Comparison of ENCODE assay signal across 15 cellular contexts in the genomic region with DNA sequence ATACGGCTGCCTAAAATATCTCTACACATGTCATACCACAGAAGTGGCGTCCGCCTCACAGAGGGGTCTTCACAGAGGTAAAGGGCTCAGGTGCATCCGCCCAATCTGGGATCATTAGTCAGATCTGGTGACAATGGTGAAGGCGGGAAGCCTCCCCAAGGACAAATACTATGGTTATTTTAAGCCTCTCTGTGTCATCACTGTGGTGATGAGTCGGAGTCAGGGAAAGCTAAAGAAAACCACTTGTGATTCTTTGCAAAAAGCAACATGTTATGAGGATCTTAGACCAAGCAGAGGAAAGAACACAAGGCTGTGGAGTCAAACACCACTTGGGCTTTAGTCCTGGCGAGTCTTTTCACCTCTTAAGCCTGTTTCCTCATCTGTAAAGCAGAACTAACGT.
DNase-seq lines count a peak whose midpoint lies in the region; ATAC-seq, FAIRE-seq and TF ChIP-seq lines count a peak whose summit lies in the region.
"Had no signal": no experiment of that assay in that cellular context is flagged by ENCODE, and none has a peak within 500 bp of the region (broad histone marks: within the 10 kb centered on the region; RNA-seq: fewer than 3 reads in every experiment).

No MANE protein-coding gene starts in this region.

- TF ChIP-seq CTCF in SK-N-SH (IDR thresholded peaks at IDR 0.05) (no peak), fibroblast of lung (conservative IDR thresholded peaks at IDR 0.05 in 1 of 2, IDR thresholded peaks at IDR 0.05 in 1 of 2; ENCODE audit: low read depth in 1 of 2, low read length in 2 of 2) (no peak)

- H3K36me3 ChIP-seq in BLaER1 treated with 17β-estradiol and CSF1 and Interleukin-3, amounts not matched to agents 10 nM and 100 nM = no peaks in the 10 kb centered on the region
- no peaks in the 10 kb centered on the region for H3K36me3 ChIP-seq in SK-N-SH (replicated peaks in 1 of 2; ENCODE audit: control insufficient read depth in 1 of 2, insufficient read depth in 2 of 2, low read length in 1 of 2)
- no peaks in the 10 kb centered on the region for H3K36me3 ChIP-seq in fibroblast of lung (ENCODE audit: control insufficient read depth, insufficient read depth, low read length)
- H3K36me3 ChIP-seq in Karpas-422 (ENCODE audit: insufficient read depth, low read length) = no peaks in the 10 kb centered on the region
- H3K36me3 ChIP-seq: Peyer's patch, suprapubic skin had no signal

- H3K79me2 ChIP-seq in SK-N-SH (ENCODE audit: insufficient read depth) = no peaks in the 10 kb centered on the region
- no peaks in the 10 kb centered on the region for H3K79me2 ChIP-seq in fibroblast of lung (ENCODE audit: control insufficient read depth, insufficient read depth, low read length)
- H3K79me2 ChIP-seq in Karpas-422 (ENCODE audit: low read length) = no peaks in the 10 kb centered on the region

- H3K27ac ChIP-seq in BLaER1 treated with 17β-estradiol and CSF1 and Interleukin-3, amounts not matched to agents 10 nM and 100 nM = no peak overlapping the region
- H3K27ac ChIP-seq in SK-N-SH (ENCODE audit: low read depth in 2 of 2, low read length in 1 of 2) (peak overlapping the region in 1 of 2 experiments; percentile 45; a peak in 2 of 4 replicates), fibroblast of lung (ENCODE audit: insufficient read depth, low read length) (no peak overlapping the region), Karpas-422 (ENCODE audit: low read length) (no peak overlapping the region)
- H3K27ac ChIP-seq: suprapubic skin had no signal

- H3K9ac ChIP-seq in BLaER1 treated with 17β-estradiol and CSF1 and Interleukin-3, amounts not matched to agents 10 nM and 100 nM = no peak overlapping the region
- H3K9ac ChIP-seq in SK-N-SH = no peak overlapping the region
- H3K9ac ChIP-seq in fibroblast of lung (ENCODE audit: insufficient read depth, low read length) = no peak overlapping the region
- no peak overlapping the region for H3K9ac ChIP-seq in Karpas-422 (ENCODE audit: low read length)

- WGBS in SK-N-SH (ENCODE audit: low lambda C conversion rate) = 29% methylated on average over 7 of the region's 8 CpGs

- H3F3A ChIP-seq in SK-N-SH (replicated peaks; ENCODE audit: insufficient read depth) = no peaks in the 10 kb centered on the region

- H3K9me2 ChIP-seq in SK-N-SH (no peaks in the 10 kb centered on the region), Karpas-422 (replicated peaks; ENCODE audit: insufficient read depth, low read length) (no peaks in the 10 kb centered on the region)

- TF ChIP-seq EP300 in SK-N-SH (IDR thresholded peaks at IDR 0.05; ENCODE audit: borderline replicate concordance in 1 of 2, low read depth in 1 of 2, low read length in 1 of 2) = no peak

- CTCF ChIA-PET in SK-N-SH (lab: Yijun Ruan, JAX) = no interaction called here

- H3K9me3 ChIP-seq in BLaER1 treated with 17β-estradiol and CSF1 and Interleukin-3, amounts not matched to agents 10 nM and 100 nM (replicated peaks in 1 of 11) = no peaks in the 10 kb centered on the region
- H3K9me3 ChIP-seq in SK-N-SH (no peaks in the 10 kb centered on the region), fibroblast of lung (ENCODE audit: control insufficient read depth, insufficient read depth, low read depth, low read length) (no peaks in the 10 kb centered on the region), Karpas-422 (ENCODE audit: low read length) (no peaks in the 10 kb centered on the region)
- H3K9me3 ChIP-seq: Peyer's patch, suprapubic skin had no signal

- H3K4me3 ChIP-seq in BLaER1 treated with 17β-estradiol and CSF1 and Interleukin-3, amounts not matched to agents 10 nM and 100 nM = no peak overlapping the region
- H3K4me3 ChIP-seq in SK-N-SH (ENCODE audit: low read depth in 2 of 2, low read length in 1 of 2) (no peak overlapping the region), fibroblast of lung (replicated peaks in 1 of 4; ENCODE audit: control extremely low read depth in 1 of 4, insufficient read depth in 1 of 4, low read depth in 3 of 4, low read length in 4 of 4) (no peak overlapping the region), Karpas-422 (ENCODE audit: low read length) (no peak overlapping the region)
- H3K4me3 ChIP-seq: Peyer's patch, suprapubic skin had no signal

- no peak for FAIRE-seq in RCC 7860 (lab: Jason Lieb, UNC)

- POLR2A ChIA-PET in SK-N-SH (lab: Yijun Ruan, JAX) = no interaction called here

- TF ChIP-seq RAD21 in SK-N-SH (IDR thresholded peaks at IDR 0.05; ENCODE audit: low read length) = no peak

- no peak overlapping the region; the same call in 1 of the 2 replicates for H2AFZ ChIP-seq in SK-N-SH (ENCODE audit: low read depth)
- peak overlapping the region; percentile 1 for H2AFZ ChIP-seq in fibroblast of lung (ENCODE audit: low read length)
- H2AFZ ChIP-seq in Karpas-422 (ENCODE audit: low read length) = no peak overlapping the region

- DNase-seq in SK-N-SH (no peak), fibroblast of lung (ENCODE audit: low read depth in 2 of 2) (peak in 1 of 2 donors; percentile 39), putamen (ENCODE audit: low spot score) (peak; percentile 15), RCC 7860 (ENCODE audit: low spot score) (no peak), NCI-H2029 treated with DMSO at 0.1 percent for 48 hours (lab: John Stamatoyannopoulos, UW) (no peak), Karpas-422 (no peak)
- DNase-seq: activated naive CD4-positive, alpha-beta T cell; kidney glomerular epithelial cell; NCI-H1930; NCI-H524; Peyer's patch; stimulated activated CD4-positive, alpha-beta T cell treated with anti-CD3 and anti-CD28 coated beads, Interleukin-15, amount 100 ng/mL, for 24 hours had no signal

- H3K4me2 ChIP-seq in BLaER1 treated with 17β-estradiol and CSF1 and Interleukin-3, amounts not matched to agents 10 nM and 100 nM = peak overlapping the region; percentile 45 to 63 (median 48); a peak in 21 of 22 replicates
- H3K4me2 ChIP-seq in SK-N-SH = 0 out of 2 replicates have a peak overlapping the region, but pooled peaks have one; percentile 25
- H3K4me2 ChIP-seq in fibroblast of lung (ENCODE audit: extremely low read depth, insufficient read depth, low read length) = no peak overlapping the region
- H3K4me2 ChIP-seq in Karpas-422 (ENCODE audit: low read depth, low read length, poor library complexity, severe bottlenecking) = no peak overlapping the region

- H3K27me3 ChIP-seq in BLaER1 treated with 17β-estradiol and CSF1 and Interleukin-3, amounts not matched to agents 10 nM and 100 nM = no peaks in the 10 kb centered on the region
- H3K27me3 ChIP-seq in SK-N-SH (ENCODE audit: insufficient read depth) = no peaks in the 10 kb centered on the region
- no peaks in the 10 kb centered on the region for H3K27me3 ChIP-seq in fibroblast of lung (ENCODE audit: control insufficient read depth, insufficient read depth, low read length)
- H3K27me3 ChIP-seq in Karpas-422 (ENCODE audit: low read length) = no peaks in the 10 kb centered on the region
- H3K27me3 ChIP-seq: Peyer's patch, suprapubic skin had no signal

- no peaks in the 10 kb centered on the region for H4K20me1 ChIP-seq in BLaER1 treated with 17β-estradiol and CSF1 and Interleukin-3, amounts not matched to agents 10 nM and 100 nM
- H4K20me1 ChIP-seq in SK-N-SH (ENCODE audit: insufficient read depth) = no peaks in the 10 kb centered on the region
- no peaks in the 10 kb centered on the region for H4K20me1 ChIP-seq in fibroblast of lung (ENCODE audit: control insufficient read depth, extremely low read depth, insufficient read depth, low read length)
- no peaks in the 10 kb centered on the region for H4K20me1 ChIP-seq in Karpas-422 (ENCODE audit: insufficient read depth, low read depth, low read length)

- ATAC-seq in GM21576 (IDR thresholded peaks at IDR 0.05; ENCODE audit: unreplicated experiment) = no peak

- H3K4me1 ChIP-seq in BLaER1 treated with 17β-estradiol and CSF1 and Interleukin-3, amounts not matched to agents 10 nM and 100 nM = peaks cover 25 to 34% (median 28%) of the 10 kb centered on the region in 10 experiments
- H3K4me1 ChIP-seq in SK-N-SH (ENCODE audit: control insufficient read depth in 1 of 2, insufficient read depth in 2 of 2, low read depth in 1 of 2, low read length in 1 of 2) (0 out of 4 replicates have a peak, but pooled peaks cover 0 to 4% of the 10 kb centered on the region in 2 experiments), fibroblast of lung (ENCODE audit: control insufficient read depth, extremely low read depth, insufficient read depth, low read length) (no peaks in the 10 kb centered on the region), Karpas-422 (ENCODE audit: low read length) (no peaks in the 10 kb centered on the region)
- H3K4me1 ChIP-seq: Peyer's patch, suprapubic skin had no signal

TF ChIP-seq in SK-N-SH, 30 proteins besides CTCF, POLR2A, EP300 and RAD21:
- TF ChIP-seq TCF12 (IDR thresholded peaks at IDR 0.05) = peak; percentile 17; the same call in 1 of the 2 replicates
- no peak for TF ChIP-seq GATA2 (CRISPR knock-in tag; IDR thresholded peaks at IDR 0.05)
- TF ChIP-seq MEF2A (IDR thresholded peaks at IDR 0.05; ENCODE audit: borderline replicate concordance, low read depth) = peak; percentile 34; the same call in 1 of the 2 replicates
- TF ChIP-seq, protein P1, sequence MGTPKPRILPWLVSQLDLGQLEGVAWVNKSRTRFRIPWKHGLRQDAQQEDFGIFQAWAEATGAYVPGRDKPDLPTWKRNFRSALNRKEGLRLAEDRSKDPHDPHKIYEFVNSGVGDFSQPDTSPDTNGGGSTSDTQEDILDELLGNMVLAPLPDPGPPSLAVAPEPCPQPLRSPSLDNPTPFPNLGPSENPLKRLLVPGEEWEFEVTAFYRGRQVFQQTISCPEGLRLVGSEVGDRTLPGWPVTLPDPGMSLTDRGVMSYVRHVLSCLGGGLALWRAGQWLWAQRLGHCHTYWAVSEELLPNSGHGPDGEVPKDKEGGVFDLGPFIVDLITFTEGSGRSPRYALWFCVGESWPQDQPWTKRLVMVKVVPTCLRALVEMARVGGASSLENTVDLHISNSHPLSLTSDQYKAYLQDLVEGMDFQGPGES (IDR thresholded peaks at IDR 0.05; ENCODE audit: low read depth, low read length) = no peak
TF ChIP-seq in SK-N-SH: peak in this region for 2.

Comparison
In these comparisons a context has a peak if more than half of its experiments do, and no peak if none do; other contexts are left out.
1. H3K4me2 ChIP-seq: peak in BLaER1 treated with 17β-estradiol and CSF1 and Interleukin-3, amounts not matched to agents 10 nM and 100 nM (11 of 11) and SK-N-SH (single experiment); none in fibroblast of lung (single experiment) and Karpas-422 (single experiment).